In the genomic region with DNA sequence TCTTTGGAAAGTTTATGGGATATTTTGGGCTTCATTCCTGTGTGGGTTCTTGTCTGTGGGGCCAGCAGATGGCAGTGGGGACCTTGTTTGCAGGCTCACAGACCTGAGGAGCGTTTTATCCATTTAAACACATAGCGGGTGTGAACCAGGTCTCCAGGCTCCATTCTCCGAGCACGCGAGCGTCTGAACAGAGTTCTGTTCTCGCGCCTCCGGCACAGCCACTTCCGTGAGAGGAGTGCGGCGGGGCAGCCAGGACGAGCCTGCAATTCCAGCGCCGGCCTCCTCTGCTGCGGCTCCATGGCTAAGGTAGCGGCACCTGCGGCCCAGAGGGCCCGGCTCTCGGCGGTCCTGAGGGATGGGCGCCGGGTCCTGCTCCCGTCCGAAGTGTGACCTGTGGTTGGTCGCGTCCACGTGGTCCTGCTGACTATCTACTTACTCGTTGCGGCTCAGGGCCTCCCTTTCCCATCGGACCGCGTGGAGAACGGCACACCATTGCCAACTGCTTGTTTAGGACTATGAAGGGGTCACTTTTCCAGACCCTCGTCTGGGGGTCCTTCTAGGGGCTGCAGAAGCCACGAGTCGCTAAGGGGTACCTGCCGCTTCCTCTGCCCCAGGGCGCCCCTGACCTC, we compare ENCODE assay signal across 8 cellular contexts. TPM values are rescaled to one million over a fixed set of nuclear protein-coding genes. Genes with fewer than 3 reads are reported as not detected.
DNase-seq lines count a peak whose midpoint lies in the region; ATAC-seq and TF ChIP-seq lines count a peak whose summit lies in the region.

No MANE protein-coding gene starts in this region.

- H3K9me3 ChIP-seq in SK-N-MC (ENCODE audit: low read depth, low read length) (no peaks in the 10 kb centered on the region; the same call in 1 of the 2 replicates), fibroblast of lung (ENCODE audit: control insufficient read depth, insufficient read depth, low read depth, low read length) (no peaks in the 10 kb centered on the region), MG63 (no peaks in the 10 kb centered on the region)

- H4K20me1 ChIP-seq in fibroblast of lung (ENCODE audit: control insufficient read depth, extremely low read depth, insufficient read depth, low read length), result no peaks in the 10 kb centered on the region

- peak overlapping the region; percentile 60 for H3K4me3 ChIP-seq in SK-N-MC
- no peak overlapping the region for H3K4me3 ChIP-seq in fibroblast of lung (replicated peaks in 1 of 4; ENCODE audit: control extremely low read depth in 1 of 4, insufficient read depth in 1 of 4, low read depth in 3 of 4, low read length in 4 of 4)
- no peak overlapping the region for H3K4me3 ChIP-seq in MG63

- no peak for ATAC-seq in GM21737 (IDR thresholded peaks at IDR 0.05; ENCODE audit: unreplicated experiment)

- H3K9ac ChIP-seq in SK-N-MC (ENCODE audit: insufficient read length) (no peak overlapping the region), fibroblast of lung (ENCODE audit: insufficient read depth, low read length) (no peak overlapping the region)

- H3K4me2 ChIP-seq in fibroblast of lung (ENCODE audit: extremely low read depth, insufficient read depth, low read length), result peak overlapping the region; percentile 35

- peak; percentile 55 for DNase-seq in NCI-H2227 (lab: John Stamatoyannopoulos, UW; ENCODE audit: unreplicated experiment)
- no peak for DNase-seq in NCI-H2227 treated with DMSO at 0.1 percent for 48 hours (lab: John Stamatoyannopoulos, UW)
- no peak for DNase-seq in SK-N-MC (ENCODE audit: low read depth, low spot score)
- peak in 1 of 2 donors; percentile 38 for DNase-seq in fibroblast of lung (ENCODE audit: low read depth in 2 of 2)
- peak; percentile 27 for DNase-seq in renal cortical epithelial cell (ENCODE audit: low read depth)
- DNase-seq in HK-2 (ENCODE audit: unreplicated experiment), result no peak
- DNase-seq in MG63, result no peak

- H3K27me3 ChIP-seq in fibroblast of lung (ENCODE audit: control insufficient read depth, insufficient read depth, low read length) (peaks cover 24% of the 10 kb centered on the region), MG63 (no peaks in the 10 kb centered on the region; the same call in 1 of the 2 replicates)

- TF ChIP-seq CTCF in fibroblast of lung (conservative IDR thresholded peaks at IDR 0.05 in 1 of 2, IDR thresholded peaks at IDR 0.05 in 1 of 2; ENCODE audit: low read depth in 1 of 2, low read length in 2 of 2), result peak; percentile 7

- H3K27ac ChIP-seq in SK-N-MC (no peak overlapping the region), fibroblast of lung (ENCODE audit: insufficient read depth, low read length) (no peak overlapping the region)

- H3K36me3 ChIP-seq in SK-N-MC (ENCODE audit: insufficient read depth, low read length) (no peaks in the 10 kb centered on the region), fibroblast of lung (ENCODE audit: control insufficient read depth, insufficient read depth, low read length) (no peaks in the 10 kb centered on the region), MG63 (no peaks in the 10 kb centered on the region)

- peaks cover 10% of the 10 kb centered on the region for H3K4me1 ChIP-seq in fibroblast of lung (ENCODE audit: control insufficient read depth, extremely low read depth, insufficient read depth, low read length)

- no peak overlapping the region for H2AFZ ChIP-seq in fibroblast of lung (ENCODE audit: low read length)

- no peaks in the 10 kb centered on the region for H3K79me2 ChIP-seq in fibroblast of lung (ENCODE audit: control insufficient read depth, insufficient read depth, low read length)

RNA-seq across cellular contexts. Expression of gene NRARP, which starts 7.3 kb away (rescaled TPM):
- total RNA-seq in fibroblast of lung, result under 0.01 TPM in 1 of 2 replicates, not detected in the other
- polyA plus RNA-seq in fibroblast of lung, result 0.07 TPM in 2 replicates
- 0.07 and 0.10 TPM in 2 replicates for polyA plus RNA-seq in fibroblast of lung (2012)
- polyA minus RNA-seq in fibroblast of lung (ENCODE audit: low replicate concordance), result not detected in 2 replicates
- 0.55 and 1.0 TPM in 2 replicates for total RNA-seq in renal cortical epithelial cell
- 0.16 TPM in 1 of 2 replicates, not detected in the other for total RNA-seq in MG63 (2014; rRNA removed; shearing (Covaris generic); ENCODE audit: low replicate concordance)

RNA-seq across cellular contexts. Expression of gene TOR4A, which starts 17.3 kb away (rescaled TPM):
- total RNA-seq in fibroblast of lung (12.6 and 22.1 TPM in 2 replicates), renal cortical epithelial cell (36.3 and 42.1 TPM in 2 replicates)
- polyA plus RNA-seq in fibroblast of lung, result 3.3 and 11.3 TPM in 2 replicates
- polyA plus RNA-seq in fibroblast of lung (2012), result 5.7 and 24.5 TPM in 2 replicates
- polyA minus RNA-seq in fibroblast of lung (ENCODE audit: low replicate concordance), result 8.6 and 25.1 TPM in 2 replicates
- 2.3 and 2.9 TPM in 2 replicates for total RNA-seq in MG63 (2014; rRNA removed; shearing (Covaris generic); ENCODE audit: low replicate concordance)

RNA-seq across cellular contexts. Expression of gene NELFB, which starts 39.7 kb away (rescaled TPM):
- total RNA-seq in fibroblast of lung (40.6 and 50.0 TPM in 2 replicates), renal cortical epithelial cell (55.4 and 62.2 TPM in 2 replicates)
- 23.5 and 32.7 TPM in 2 replicates for polyA plus RNA-seq in fibroblast of lung
- 37.9 and 59.3 TPM in 2 replicates for polyA plus RNA-seq in fibroblast of lung (2012)
- 19.7 and 34.2 TPM in 2 replicates for polyA minus RNA-seq in fibroblast of lung (ENCODE audit: low replicate concordance)
- 56.3 and 75.6 TPM in 2 replicates for total RNA-seq in MG63 (2014; rRNA removed; shearing (Covaris generic); ENCODE audit: low replicate concordance)

RNA-seq across cellular contexts. Expression of gene STPG3, which starts 43.7 kb away (rescaled TPM):
- not detected in 2 replicates for total RNA-seq in fibroblast of lung
- polyA plus RNA-seq in fibroblast of lung, result not detected in 2 replicates
- polyA plus RNA-seq in fibroblast of lung (2012), result not detected in 2 replicates
- polyA minus RNA-seq in fibroblast of lung (ENCODE audit: low replicate concordance), result not detected in 2 replicates
- total RNA-seq in renal cortical epithelial cell, result not detected in 2 replicates
- total RNA-seq in MG63 (2014; rRNA removed; shearing (Covaris generic); ENCODE audit: low replicate concordance), result not detected in 2 replicates

RNA-seq across cellular contexts. Expression of gene TUBB4B, which starts 53.7 kb away (rescaled TPM):
- total RNA-seq in fibroblast of lung, result 106 and 111 TPM in 2 replicates
- 332 and 663 TPM in 2 replicates for polyA plus RNA-seq in fibroblast of lung
- polyA plus RNA-seq in fibroblast of lung (2012), result 417 and 877 TPM in 2 replicates
- polyA minus RNA-seq in fibroblast of lung (ENCODE audit: low replicate concordance), result 443 and 880 TPM in 2 replicates
- 153 and 288 TPM in 2 replicates for total RNA-seq in renal cortical epithelial cell
- 577 and 829 TPM in 2 replicates for total RNA-seq in MG63 (2014; rRNA removed; shearing (Covaris generic); ENCODE audit: low replicate concordance)

Comparison
In these comparisons a context has a peak if more than half of its experiments do, and no peak if none do; other contexts are left out.
1. DNase-seq: peak in NCI-H2227 (single experiment) and renal cortical epithelial cell (single experiment); none in NCI-H2227 treated with DMSO at 0.1 percent for 48 hours (single experiment), SK-N-MC (single experiment), HK-2 (single experiment) and MG63 (single experiment).